Comparison of ENCODE assay signal across 36 cellular contexts in the genomic region with DNA sequence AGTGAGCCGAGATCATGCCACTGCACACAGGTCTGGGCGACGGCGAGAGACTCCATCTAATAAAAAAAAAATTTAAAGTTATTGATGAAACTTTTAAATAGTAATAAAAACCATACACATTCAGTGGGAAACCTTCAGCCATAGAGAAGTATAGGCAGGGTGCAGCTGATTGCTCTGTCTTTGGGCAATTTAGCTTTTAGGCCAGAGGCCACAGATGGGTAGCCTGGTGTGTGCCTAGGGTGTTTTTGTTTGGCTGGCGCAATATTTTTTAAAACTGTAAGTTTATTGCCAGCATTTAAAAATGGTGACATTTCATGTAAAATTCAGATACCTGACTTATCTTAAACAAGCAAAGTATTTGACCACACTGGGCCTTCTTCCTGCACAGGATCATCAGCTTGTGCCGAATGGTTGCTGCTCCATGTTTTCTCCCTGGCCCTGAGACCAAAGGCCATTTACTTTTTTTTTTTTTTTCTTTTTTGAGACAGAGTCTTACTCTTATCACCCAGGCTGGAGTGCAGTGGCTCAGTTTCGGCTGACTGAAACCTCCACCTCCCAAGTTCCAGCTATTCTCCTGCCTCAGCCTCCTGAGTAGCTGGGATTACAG. TPM values are rescaled to one million over a fixed set of nuclear protein-coding genes. Genes with fewer than 3 reads are reported as not detected.
"Had no signal": no experiment of that assay in that cellular context is flagged by ENCODE, and none has a peak within 500 bp of the region (broad histone marks: within the 10 kb centered on the region; RNA-seq: fewer than 3 reads in every experiment).

No MANE protein-coding gene starts in this region.

- H3K9me3 ChIP-seq: ascending aorta had no signal

- FAIRE-seq: bronchial epithelial cell, TTC549 had no signal

- ATAC-seq: activated CD8-positive, alpha-beta T cell treated with anti-CD3 and anti-CD28 coated beads for 36 hours; activated naive CD8-positive, alpha-beta T cell treated with anti-CD3 and anti-CD28 coated beads, Interleukin-2, amount 50 U/mL, for 24 hours; activated T-cell treated with anti-CD3 and anti-CD28 coated beads, Interleukin-2, amount 50 U/mL, for 4 hours; T-cell had no signal

- H3K36me3 Mint-ChIP-seq: activated naive CD4-positive, alpha-beta T cell treated with anti-CD3 and anti-CD28 coated beads, Interleukin-2, amount 10 ng/mL, durations not matched to agents 7 days and 5 days; activated naive CD8-positive, alpha-beta T cell; activated naive CD8-positive, alpha-beta T cell treated with anti-CD3 and anti-CD28 coated beads, Interleukin-2, amount 10 ng/mL, durations not matched to agents 7 days and 5 days had no signal

- H3K27ac Mint-ChIP-seq: activated B cell treated with CpG ODN at 0.5 μM for 24 hours; activated CD4-positive, alpha-beta memory T cell treated with anti-CD3 and anti-CD28 coated beads for 36 hours; activated CD4-positive, alpha-beta T cell treated with anti-CD3 and anti-CD28 coated beads, Interleukin-2, amount 10 ng/mL, durations not matched to agents 24 days and 14 days; activated CD8-positive, alpha-beta T cell treated with anti-CD3 and anti-CD28 coated beads for 36 hours; activated naive CD4-positive, alpha-beta T cell treated with anti-CD3 and anti-CD28 coated beads, Interleukin-2, amount 10 ng/mL, durations not matched to agents 7 days and 5 days; activated naive CD4-positive, alpha-beta T cell treated with anti-CD3 and anti-CD28 coated beads, Interleukin-2, amount 50 U/mL, for 24 hours; activated naive CD8-positive, alpha-beta T cell; activated naive CD8-positive, alpha-beta T cell treated with anti-CD3 and anti-CD28 coated beads, Interleukin-2, amount 10 ng/mL, durations not matched to agents 7 days and 5 days; activated naive CD8-positive, alpha-beta T cell treated with anti-CD3 and anti-CD28 coated beads, Interleukin-2, amount 50 U/mL, for 24 hours; activated T-helper 2 cell treated with anti-CD3 and anti-CD28 coated beads, Interferon-gamma antibody, Interleukin-2, Interleukin-4, amounts not matched to agents 10 μg/mL and 5 μg/mL and 100 μg/mL, durations not matched to agents 14 hours and 24 hours and 36 hours; T-cell; T-helper 2 cell treated with Interferon-gamma antibody and Interleukin-4, amounts not matched to agents 5 μg/mL and 100 μg/mL, for 36 hours had no signal

- H3K27ac ChIP-seq: ascending aorta, cardiac muscle cell, VCaP had no signal

- DNase-seq: activated B cell treated with CpG ODN at 0.5 μM for 24 hours; activated CD4-positive, alpha-beta memory T cell treated with anti-CD3 and anti-CD28 coated beads for 36 hours; activated CD4-positive, alpha-beta T cell treated with anti-CD3 and anti-CD28 coated beads for 4 hours; activated CD4-positive, alpha-beta T cell treated with anti-CD3 and anti-CD28 coated beads, Interleukin-2, amount 10 ng/mL, durations not matched to agents 24 days and 14 days; activated CD4-positive, alpha-beta T cell treated with anti-CD3 and anti-CD28 coated beads, Interleukin-2, amount 50 U/mL, for 1 hour; activated CD4-positive, alpha-beta T cell treated with anti-CD3 and anti-CD28 coated beads, Interleukin-2, amount 50 U/mL, for 4 hours; activated CD4-positive, CD25-positive, alpha-beta regulatory T cell treated with anti-CD3 and anti-CD28 coated beads, Interleukin-2, amount 50 U/mL, for 72 hours; activated CD8-positive, alpha-beta memory T cell treated with anti-CD3 and anti-CD28 coated beads, Interleukin-2, amount 50 U/mL, for 4 hours; activated CD8-positive, alpha-beta T cell treated with anti-CD3 and anti-CD28 coated beads for 36 hours; activated effector memory CD4-positive, alpha-beta T cell treated with Interleukin-2 at 50 U/mL for 16 hours; activated gamma-delta T cell; activated naive CD4-positive, alpha-beta T cell treated with anti-CD3 and anti-CD28 coated beads, Interleukin-2, amount 10 ng/mL, durations not matched to agents 7 days and 5 days; activated naive CD4-positive, alpha-beta T cell treated with Interleukin-2 at 50 U/mL for 16 hours; activated naive CD8-positive, alpha-beta T cell treated with anti-CD3 and anti-CD28 coated beads, Interleukin-2, amount 10 ng/mL, durations not matched to agents 7 days and 5 days; activated naive CD8-positive, alpha-beta T cell treated with anti-CD3 and anti-CD28 coated beads, Interleukin-2, amount 50 U/mL, for 24 hours; activated T-cell treated with anti-CD3 and anti-CD28 coated beads for 4 hours; activated T-cell treated with anti-CD3 and anti-CD28 coated beads, Interleukin-2, amount 50 U/mL, for 1 hour; activated T-cell treated with anti-CD3 and anti-CD28 coated beads, Interleukin-2, amount 50 U/mL, for 4 hours; amygdala; anterior cingulate cortex; caudate nucleus; cerebellar nuclear complex; T-cell; T-helper 2 cell; T-helper 9 cell had no signal

- H3K27me3 ChIP-seq: ascending aorta, cardiac muscle cell had no signal

- H3K27me3 Mint-ChIP-seq: activated B cell treated with CpG ODN at 0.5 μM for 24 hours; activated CD4-positive, alpha-beta memory T cell treated with anti-CD3 and anti-CD28 coated beads for 36 hours; activated CD4-positive, alpha-beta T cell treated with anti-CD3 and anti-CD28 coated beads, Interleukin-2, amount 10 ng/mL, durations not matched to agents 24 days and 14 days; activated CD8-positive, alpha-beta T cell treated with anti-CD3 and anti-CD28 coated beads for 36 hours; activated naive CD4-positive, alpha-beta T cell treated with anti-CD3 and anti-CD28 coated beads, Interleukin-2, amount 10 ng/mL, durations not matched to agents 7 days and 5 days; activated naive CD4-positive, alpha-beta T cell treated with anti-CD3 and anti-CD28 coated beads, Interleukin-2, amount 50 U/mL, for 24 hours; activated naive CD8-positive, alpha-beta T cell; activated naive CD8-positive, alpha-beta T cell treated with anti-CD3 and anti-CD28 coated beads, Interleukin-2, amount 10 ng/mL, durations not matched to agents 7 days and 5 days; activated naive CD8-positive, alpha-beta T cell treated with anti-CD3 and anti-CD28 coated beads, Interleukin-2, amount 50 U/mL, for 24 hours; brain; central memory CD8-positive, alpha-beta T cell; T-cell had no signal

- H3K4me3 ChIP-seq: ascending aorta, cardiac muscle cell had no signal

- H3K4me1 ChIP-seq: ascending aorta had no signal

- H3K4me3 Mint-ChIP-seq: activated B cell treated with CpG ODN at 0.5 μM for 24 hours; activated CD4-positive, alpha-beta memory T cell treated with anti-CD3 and anti-CD28 coated beads for 36 hours; activated CD4-positive, alpha-beta T cell treated with anti-CD3 and anti-CD28 coated beads, Interleukin-2, amount 10 ng/mL, durations not matched to agents 24 days and 14 days; activated CD8-positive, alpha-beta T cell treated with anti-CD3 and anti-CD28 coated beads for 36 hours; activated naive CD4-positive, alpha-beta T cell treated with anti-CD3 and anti-CD28 coated beads, Interleukin-2, amount 10 ng/mL, durations not matched to agents 7 days and 5 days; activated naive CD4-positive, alpha-beta T cell treated with anti-CD3 and anti-CD28 coated beads, Interleukin-2, amount 50 U/mL, for 24 hours; activated naive CD8-positive, alpha-beta T cell; activated naive CD8-positive, alpha-beta T cell treated with anti-CD3 and anti-CD28 coated beads, Interleukin-2, amount 10 ng/mL, durations not matched to agents 7 days and 5 days; activated naive CD8-positive, alpha-beta T cell treated with anti-CD3 and anti-CD28 coated beads, Interleukin-2, amount 50 U/mL, for 24 hours; activated T-cell treated with anti-CD3 and anti-CD28 coated beads, Interleukin-2, amount 50 U/mL, for 4 hours; brain; central memory CD8-positive, alpha-beta T cell; T-cell; T-helper 2 cell treated with Interferon-gamma antibody and Interleukin-4, amounts not matched to agents 5 μg/mL and 100 μg/mL, for 36 hours had no signal

- H3K4me1 Mint-ChIP-seq: activated B cell treated with CpG ODN at 0.5 μM for 24 hours; activated naive CD4-positive, alpha-beta T cell treated with anti-CD3 and anti-CD28 coated beads, Interleukin-2, amount 10 ng/mL, durations not matched to agents 7 days and 5 days; activated naive CD4-positive, alpha-beta T cell treated with anti-CD3 and anti-CD28 coated beads, Interleukin-2, amount 50 U/mL, for 24 hours; activated naive CD8-positive, alpha-beta T cell treated with anti-CD3 and anti-CD28 coated beads, Interleukin-2, amount 10 ng/mL, durations not matched to agents 7 days and 5 days had no signal

RNA-seq across cellular contexts. Expression of a gene that starts 52.4 kb away (rescaled TPM):
- total RNA-seq: activated CD4-positive, alpha-beta memory T cell treated with anti-CD3 and anti-CD28 coated beads for 36 hours; activated CD4-positive, alpha-beta T cell treated with anti-CD3 and anti-CD28 coated beads, Interleukin-2, amount 10 ng/mL, durations not matched to agents 24 days and 14 days; activated CD8-positive, alpha-beta T cell treated with anti-CD3 and anti-CD28 coated beads for 36 hours; activated naive CD8-positive, alpha-beta T cell treated with anti-CD3 and anti-CD28 coated beads, Interleukin-2, amount 10 ng/mL, durations not matched to agents 7 days and 5 days; bronchial epithelial cell had no signal
